Comparison of ENCODE assay signal across 1 cellular context in genomic region chr6:43669050-43669921, GRCh38.
TF ChIP-seq lines count a peak whose summit lies in the region.

No MANE protein-coding gene starts in this region.

TF ChIP-seq in HCT116, 20 proteins besides CTCF, POLR2A, EP300 and RAD21 (continued from another document):
- TF ChIP-seq ZNF274 (IDR thresholded peaks at IDR 0.05; ENCODE audit: low read depth, low read length) (no peak), ZFX (IDR thresholded peaks at IDR 0.05) (no peak), EGR1 (IDR thresholded peaks at IDR 0.05; ENCODE audit: low read depth) (no peak)
